21 cellular contexts compared by ENCODE assay signal in the genomic region with DNA sequence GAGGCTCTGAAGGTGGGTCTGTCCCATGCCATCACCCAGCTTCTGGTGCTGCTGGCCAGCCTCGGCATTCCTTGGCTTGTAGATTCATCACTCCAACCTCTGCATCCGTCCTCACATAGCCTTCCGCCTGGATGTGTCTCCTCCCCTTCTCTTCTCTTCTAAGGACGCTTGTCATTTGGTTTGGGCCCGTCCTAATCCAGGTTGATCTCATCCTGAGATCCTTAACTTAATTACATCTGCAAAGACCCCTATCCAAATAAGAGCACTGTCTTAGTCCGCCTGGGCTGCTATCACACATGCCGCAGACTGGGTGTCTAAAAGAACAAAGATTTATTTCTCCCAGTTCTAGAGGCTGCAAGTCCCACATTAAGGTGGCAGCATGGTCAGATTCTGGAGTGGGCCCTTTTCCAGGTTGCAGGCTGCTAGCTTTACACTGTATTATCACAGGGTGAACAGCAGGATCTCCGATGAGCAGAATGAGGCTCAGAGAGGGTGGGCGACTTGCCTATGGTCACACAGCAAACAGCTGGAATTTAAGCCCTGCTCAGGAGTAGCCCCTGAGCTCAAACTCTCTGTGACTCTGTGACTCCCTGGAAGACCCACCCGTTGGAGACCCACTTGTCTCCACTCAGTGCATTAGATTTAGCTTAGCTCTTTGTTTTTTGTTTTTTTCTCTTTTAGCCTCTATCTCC.
"Had no signal": no experiment of that assay in that cellular context is flagged by ENCODE, and none has a peak within 500 bp of the region (broad histone marks: within the 10 kb centered on the region; RNA-seq: fewer than 3 reads in every experiment).

No MANE protein-coding gene starts in this region.

- H3K36me3 ChIP-seq: cardiac muscle cell, thoracic aorta, upper lobe of left lung had no signal

- H3K27me3 Mint-ChIP-seq: activated B cell treated with CpG ODN at 0.5 μM for 24 hours; activated CD4-positive, alpha-beta memory T cell treated with anti-CD3 and anti-CD28 coated beads, Interleukin-2, amount 10 ng/mL, durations not matched to agents 7 days and 5 days; activated naive CD4-positive, alpha-beta T cell treated with anti-CD3 and anti-CD28 coated beads, Interleukin-2, amount 10 ng/mL, durations not matched to agents 7 days and 5 days; dendritic cell treated with granulocyte-macrophage colony-stimulating factor and Interleukin-4, amounts not matched to agents 40 ng/mL and 50 ng/mL, for 4 days had no signal

- H3K9me3 ChIP-seq: body of pancreas, thoracic aorta, upper lobe of left lung had no signal

- ATAC-seq: activated CD4-positive, alpha-beta T cell treated with anti-CD3 and anti-CD28 coated beads for 36 hours; activated T-cell treated with anti-CD3 and anti-CD28 coated beads, Interleukin-2, amount 50 U/mL, for 72 hours; body of pancreas; left lobe of liver; sciatic nerve had no signal

- DNase-seq: activated B cell treated with CpG ODN at 0.5 μM for 24 hours; activated CD4-positive, alpha-beta memory T cell treated with anti-CD3 and anti-CD28 coated beads, Interleukin-2, amount 10 ng/mL, durations not matched to agents 7 days and 5 days; activated CD4-positive, alpha-beta T cell treated with anti-CD3 and anti-CD28 coated beads for 36 hours; activated effector memory CD4-positive, alpha-beta T cell treated with Interleukin-2 at 50 U/mL for 16 hours; activated naive CD4-positive, alpha-beta T cell treated with anti-CD3 and anti-CD28 coated beads, Interleukin-2, amount 10 ng/mL, durations not matched to agents 7 days and 5 days; activated T-cell treated with anti-CD3 and anti-CD28 coated beads, Interleukin-2, amount 50 U/mL, for 72 hours; body of pancreas; effector CD8-positive, alpha-beta T cell; foreskin melanocyte; nucleus accumbens; stimulated activated CD4-positive, alpha-beta T cell treated with anti-CD3 and anti-CD28 coated beads, Interleukin-4, amount 100 ng/mL, for 24 hours; stimulated activated naive CD4-positive, alpha-beta T cell treated with Interleukin-2 at 50 U/mL for 16 hours; T1000; upper lobe of left lung had no signal

- H3K27me3 ChIP-seq: body of pancreas, cardiac muscle cell, upper lobe of left lung had no signal

- H3K36me3 Mint-ChIP-seq: activated naive CD4-positive, alpha-beta T cell treated with anti-CD3 and anti-CD28 coated beads, Interleukin-2, amount 10 ng/mL, durations not matched to agents 7 days and 5 days had no signal

- H3K9me3 Mint-ChIP-seq: activated B cell treated with CpG ODN at 0.5 μM for 24 hours; dendritic cell treated with granulocyte-macrophage colony-stimulating factor and Interleukin-4, amounts not matched to agents 40 ng/mL and 50 ng/mL, for 4 days had no signal

- H3K27ac Mint-ChIP-seq: activated B cell treated with CpG ODN at 0.5 μM for 24 hours; activated CD4-positive, alpha-beta memory T cell treated with anti-CD3 and anti-CD28 coated beads, Interleukin-2, amount 10 ng/mL, durations not matched to agents 7 days and 5 days; activated CD4-positive, alpha-beta T cell treated with anti-CD3 and anti-CD28 coated beads for 36 hours; activated naive CD4-positive, alpha-beta T cell treated with anti-CD3 and anti-CD28 coated beads, Interleukin-2, amount 10 ng/mL, durations not matched to agents 7 days and 5 days; activated T-cell treated with anti-CD3 and anti-CD28 coated beads, Interleukin-2, amount 50 U/mL, for 72 hours; dendritic cell treated with granulocyte-macrophage colony-stimulating factor and Interleukin-4, amounts not matched to agents 40 ng/mL and 50 ng/mL, for 4 days; nephron; T-helper 1 cell treated with Interleukin-12 subunit alpha and Interleukin-12 subunit beta and Interleukin-4 antibody, amounts not matched to agents 30 μg/mL and 1 μg/mL, for 36 hours had no signal

- H3K4me3 ChIP-seq: body of pancreas, cardiac muscle cell, thoracic aorta, upper lobe of left lung had no signal

- H3K4me1 Mint-ChIP-seq: activated B cell treated with CpG ODN at 0.5 μM for 24 hours; activated CD4-positive, alpha-beta memory T cell treated with anti-CD3 and anti-CD28 coated beads, Interleukin-2, amount 10 ng/mL, durations not matched to agents 7 days and 5 days; activated CD4-positive, alpha-beta T cell treated with anti-CD3 and anti-CD28 coated beads for 36 hours; activated naive CD4-positive, alpha-beta T cell treated with anti-CD3 and anti-CD28 coated beads, Interleukin-2, amount 10 ng/mL, durations not matched to agents 7 days and 5 days had no signal

- H3K4me3 Mint-ChIP-seq: activated B cell treated with CpG ODN at 0.5 μM for 24 hours; activated CD4-positive, alpha-beta memory T cell treated with anti-CD3 and anti-CD28 coated beads, Interleukin-2, amount 10 ng/mL, durations not matched to agents 7 days and 5 days; activated CD4-positive, alpha-beta T cell treated with anti-CD3 and anti-CD28 coated beads for 36 hours; activated naive CD4-positive, alpha-beta T cell treated with anti-CD3 and anti-CD28 coated beads, Interleukin-2, amount 10 ng/mL, durations not matched to agents 7 days and 5 days; activated T-cell treated with anti-CD3 and anti-CD28 coated beads, Interleukin-2, amount 50 U/mL, for 72 hours; dendritic cell treated with granulocyte-macrophage colony-stimulating factor and Interleukin-4, amounts not matched to agents 40 ng/mL and 50 ng/mL, for 4 days; nephron; T-helper 1 cell treated with Interleukin-12 subunit alpha and Interleukin-12 subunit beta and Interleukin-4 antibody, amounts not matched to agents 30 μg/mL and 1 μg/mL, for 36 hours had no signal

- H3K4me1 ChIP-seq: body of pancreas, upper lobe of left lung had no signal

- H3K27ac ChIP-seq: body of pancreas, cardiac muscle cell, thoracic aorta, upper lobe of left lung had no signal
